ENCODE assay signal across 8 cellular contexts in the genomic region with DNA sequence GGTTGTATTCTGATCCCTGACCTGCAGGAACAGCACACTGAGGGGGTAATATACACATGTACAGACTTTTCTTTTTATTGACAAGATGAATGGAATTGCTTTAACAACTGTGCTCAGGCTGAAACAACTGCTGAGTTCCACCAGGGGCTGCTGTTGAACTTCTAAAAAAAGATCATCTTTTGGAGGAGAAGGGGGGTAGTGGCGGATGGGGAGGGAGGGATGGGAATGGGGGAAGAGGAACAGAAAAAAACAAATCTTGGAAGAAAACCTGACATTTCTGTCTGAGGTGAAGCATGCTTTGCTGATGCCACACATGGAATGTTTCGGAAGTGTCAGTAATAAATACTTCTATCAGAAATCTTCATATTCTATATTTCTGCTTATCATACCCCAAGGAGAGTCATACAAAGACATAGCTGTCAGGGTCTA.
DNase-seq lines count a peak whose midpoint lies in the region; ATAC-seq and TF ChIP-seq lines count a peak whose summit lies in the region.

No MANE protein-coding gene starts in this region.

- no peak overlapping the region for H3K4me3 Mint-ChIP-seq in brain
- H3K4me3 Mint-ChIP-seq in T-helper 2 cell treated with Interferon-gamma antibody and Interleukin-4, amounts not matched to agents 5 μg/mL and 100 μg/mL, for 36 hours = no peak overlapping the region
- no peak overlapping the region for H3K4me3 Mint-ChIP-seq in activated CD4-positive, alpha-beta T cell treated with anti-CD3 and anti-CD28 coated beads, Interleukin-2, amount 10 ng/mL, durations not matched to agents 24 days and 14 days

- H3K27me3 Mint-ChIP-seq in brain = no peaks in the 10 kb centered on the region
- H3K27me3 Mint-ChIP-seq in T-helper 2 cell treated with Interferon-gamma antibody and Interleukin-4, amounts not matched to agents 5 μg/mL and 100 μg/mL, for 36 hours (ENCODE audit: low read depth) = no peaks in the 10 kb centered on the region
- H3K27me3 Mint-ChIP-seq in activated CD4-positive, alpha-beta T cell treated with anti-CD3 and anti-CD28 coated beads, Interleukin-2, amount 10 ng/mL, durations not matched to agents 24 days and 14 days = peaks cover 6% of the 10 kb centered on the region

- TF ChIP-seq CTCF in GM12872 (IDR thresholded peaks at IDR 0.05; ENCODE audit: insufficient read depth, low read depth, low read length) (peak; percentile 25; the same call in 1 of the 3 replicates), brain (conservative IDR thresholded peaks at IDR 0.05) (peak; percentile 71 to 84)

- no peak for ATAC-seq in GM18519 (IDR thresholded peaks at IDR 0.05; ENCODE audit: low FRiP score, unreplicated experiment)

- DNase-seq in NCI-H2107 treated with DMSO at 0.1 percent for 48 hours (lab: John Stamatoyannopoulos, UW; ENCODE audit: unreplicated experiment) = peak; percentile 31
- DNase-seq in left kidney (ENCODE audit: low read depth, low spot score) = peak; percentile 77
- no peak for DNase-seq in T-helper 2 cell treated with Interferon-gamma antibody and Interleukin-4, amounts not matched to agents 5 μg/mL and 100 μg/mL, for 36 hours (ENCODE audit: low spot score)
- no peak for DNase-seq in activated CD4-positive, alpha-beta T cell treated with anti-CD3 and anti-CD28 coated beads, Interleukin-2, amount 10 ng/mL, durations not matched to agents 24 days and 14 days
- DNase-seq in NOMO-1 (lab: John Stamatoyannopoulos, UW; ENCODE audit: unreplicated experiment in 2 of 2) = no peak

- H3K27ac Mint-ChIP-seq in brain = peak overlapping the region in 2 of 5 experiments; percentile 63 to 67
- no peak overlapping the region for H3K27ac Mint-ChIP-seq in T-helper 2 cell treated with Interferon-gamma antibody and Interleukin-4, amounts not matched to agents 5 μg/mL and 100 μg/mL, for 36 hours
- H3K27ac Mint-ChIP-seq in activated CD4-positive, alpha-beta T cell treated with anti-CD3 and anti-CD28 coated beads, Interleukin-2, amount 10 ng/mL, durations not matched to agents 24 days and 14 days = no peak overlapping the region

- peaks cover 50% of the 10 kb centered on the region for H3K4me1 Mint-ChIP-seq in brain
- H3K4me1 Mint-ChIP-seq in T-helper 2 cell treated with Interferon-gamma antibody and Interleukin-4, amounts not matched to agents 5 μg/mL and 100 μg/mL, for 36 hours (ENCODE audit: low read depth) = no peaks in the 10 kb centered on the region
- H3K4me1 Mint-ChIP-seq in activated CD4-positive, alpha-beta T cell treated with anti-CD3 and anti-CD28 coated beads, Interleukin-2, amount 10 ng/mL, durations not matched to agents 24 days and 14 days = no peaks in the 10 kb centered on the region

- H3K36me3 Mint-ChIP-seq in brain = no peaks in the 10 kb centered on the region
- no peaks in the 10 kb centered on the region for H3K36me3 Mint-ChIP-seq in T-helper 2 cell treated with Interferon-gamma antibody and Interleukin-4, amounts not matched to agents 5 μg/mL and 100 μg/mL, for 36 hours (ENCODE audit: low read depth)
- no peaks in the 10 kb centered on the region for H3K36me3 Mint-ChIP-seq in activated CD4-positive, alpha-beta T cell treated with anti-CD3 and anti-CD28 coated beads, Interleukin-2, amount 10 ng/mL, durations not matched to agents 24 days and 14 days (ENCODE audit: low read depth)

- intact Hi-C loops in activated CD4-positive, alpha-beta T cell treated with anti-CD3 and anti-CD28 coated beads, Interleukin-2, amount 10 ng/mL, durations not matched to agents 24 days and 14 days (cut with micrococcal nuclease) = no loop called here

- H3K9me3 Mint-ChIP-seq in brain = peaks cover 0 to 1% (median 0%) of the 10 kb centered on the region in 5 experiments
- H3K9me3 Mint-ChIP-seq in T-helper 2 cell treated with Interferon-gamma antibody and Interleukin-4, amounts not matched to agents 5 μg/mL and 100 μg/mL, for 36 hours = no peaks in the 10 kb centered on the region
- H3K9me3 Mint-ChIP-seq in activated CD4-positive, alpha-beta T cell treated with anti-CD3 and anti-CD28 coated beads, Interleukin-2, amount 10 ng/mL, durations not matched to agents 24 days and 14 days = no peaks in the 10 kb centered on the region

Comparison
In these comparisons a context has a peak if more than half of its experiments do, and no peak if none do; other contexts are left out.
1. DNase-seq: peak in NCI-H2107 treated with DMSO at 0.1 percent for 48 hours (single experiment) and left kidney (single experiment); none in T-helper 2 cell treated with Interferon-gamma antibody and Interleukin-4, amounts not matched to agents 5 μg/mL and 100 μg/mL, for 36 hours (single experiment), activated CD4-positive, alpha-beta T cell treated with anti-CD3 and anti-CD28 coated beads, Interleukin-2, amount 10 ng/mL, durations not matched to agents 24 days and 14 days (single experiment) and NOMO-1 (0 of 2).